In the genomic region with DNA sequence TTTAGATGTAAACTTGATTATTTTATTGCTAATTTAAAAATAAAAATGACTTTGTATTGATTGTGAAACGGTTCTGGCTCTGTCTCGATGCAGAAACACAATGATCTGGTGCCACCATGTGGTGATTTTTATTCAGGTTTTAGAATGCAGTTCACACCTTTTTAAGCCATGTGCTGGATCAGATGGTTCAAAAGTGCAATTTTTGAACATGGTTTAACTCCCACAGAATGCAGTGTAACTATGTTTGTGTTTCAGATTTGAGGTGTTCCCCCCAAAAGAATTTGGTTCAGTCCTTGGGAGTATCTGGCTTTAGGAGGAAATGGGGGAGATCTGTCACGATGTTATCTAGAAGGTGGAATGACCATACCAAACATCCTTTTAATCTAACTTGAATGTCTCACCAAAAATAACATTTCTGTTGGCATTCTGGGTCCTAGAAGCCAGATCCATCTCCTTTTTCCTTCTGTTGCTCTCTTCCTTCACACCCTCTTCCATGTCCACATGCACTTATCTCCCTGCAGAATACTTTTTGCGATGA, we compare ENCODE assay signal across 8 cellular contexts. TPM values are rescaled to one million over a fixed set of nuclear protein-coding genes. Genes with fewer than 3 reads are reported as not detected.
DNase-seq lines count a peak whose midpoint lies in the region; ATAC-seq and TF ChIP-seq lines count a peak whose summit lies in the region.

No MANE protein-coding gene starts in this region.

- peaks cover 54% of the 10 kb centered on the region for H3K36me3 ChIP-seq in right atrium auricular region
- H3K36me3 ChIP-seq in smooth muscle cell (ENCODE audit: low read depth), result no peaks in the 10 kb centered on the region
- peaks cover 31% of the 10 kb centered on the region for H3K36me3 ChIP-seq in MG63

- peak; percentile 55 for ATAC-seq in HG02840 (IDR thresholded peaks at IDR 0.05; ENCODE audit: low FRiP score, unreplicated experiment)

- H3K4me2 ChIP-seq in smooth muscle cell, result no peak overlapping the region

- H3K9ac ChIP-seq in smooth muscle cell (ENCODE audit: low read depth), result no peak overlapping the region

- peak; percentile 20 to 57 for DNase-seq in NCI-H526 (lab: John Stamatoyannopoulos, UW)
- DNase-seq in NCI-H526 treated with DMSO at 0.1 percent for 48 hours (lab: John Stamatoyannopoulos, UW), result no peak
- peak; percentile 6 for DNase-seq in NCI-H82 treated with DMSO at 0.1 percent for 48 hours (lab: John Stamatoyannopoulos, UW; ENCODE audit: unreplicated experiment)
- DNase-seq in amniotic epithelial cell (ENCODE audit: low read depth), result peak; percentile 44
- no peak for DNase-seq in right atrium auricular region (ENCODE audit: low spot score)
- no peak for DNase-seq in smooth muscle cell (lab: John Stamatoyannopoulos, UW; ENCODE audit: unreplicated experiment)
- no peak for DNase-seq in MG63

- H2AFZ ChIP-seq in smooth muscle cell (ENCODE audit: low read depth), result no peak overlapping the region

- H3K27me3 ChIP-seq in right atrium auricular region (no peaks in the 10 kb centered on the region), smooth muscle cell (ENCODE audit: low read depth) (no peaks in the 10 kb centered on the region), MG63 (no peaks in the 10 kb centered on the region)

- H3K27ac ChIP-seq in right atrium auricular region (peak overlapping the region in 1 of 2 donors; percentile 56), smooth muscle cell (ENCODE audit: low read depth) (no peak overlapping the region)

- no peaks in the 10 kb centered on the region for H3K79me2 ChIP-seq in smooth muscle cell (ENCODE audit: low read depth)

- H3K4me1 ChIP-seq in right atrium auricular region (peaks cover 0 to 9% of the 10 kb centered on the region in 2 donors), smooth muscle cell (ENCODE audit: low read depth) (no peaks in the 10 kb centered on the region)

- 65% methylated on average over 4 of the region's 4 CpGs for WGBS in smooth muscle cell (ENCODE audit: low lambda C conversion rate)

- peaks cover 17% of the 10 kb centered on the region for H3F3A ChIP-seq in smooth muscle cell (ENCODE audit: low read depth)

- TF ChIP-seq CTCF in right atrium auricular region (IDR thresholded peaks at IDR 0.05) (peak; percentile 41 to 72), smooth muscle cell (IDR thresholded peaks at IDR 0.05; ENCODE audit: borderline replicate concordance, insufficient read depth, poor library complexity, severe bottlenecking) (peak; percentile 66)

- no peak overlapping the region for H3K4me3 ChIP-seq in right atrium auricular region
- H3K4me3 ChIP-seq in smooth muscle cell, result no peak overlapping the region
- H3K4me3 ChIP-seq in MG63, result no peak overlapping the region

- no peaks in the 10 kb centered on the region for H4K20me1 ChIP-seq in smooth muscle cell (ENCODE audit: low read depth)

- H3K9me3 ChIP-seq in right atrium auricular region, result no peaks in the 10 kb centered on the region
- H3K9me3 ChIP-seq in smooth muscle cell (replicated peaks; ENCODE audit: low read depth), result no peaks in the 10 kb centered on the region
- no peaks in the 10 kb centered on the region for H3K9me3 ChIP-seq in MG63

RNA-seq across cellular contexts. Expression of gene MRPL16, which starts 7.9 kb away (rescaled TPM):
- 10 to 100 TPM; 41.9 to 78.5 TPM for total RNA-seq in right atrium auricular region
- total RNA-seq in smooth muscle cell, result 23.7 and 32.9 TPM in 2 replicates
- 45.7 and 48.9 TPM in 2 replicates for polyA plus RNA-seq in smooth muscle cell
- total RNA-seq in MG63 (2014; rRNA removed; shearing (Covaris generic); ENCODE audit: low replicate concordance), result 71.5 and 139 TPM in 2 replicates

RNA-seq across cellular contexts. Expression of gene CBLIF, which starts 42.6 kb away (rescaled TPM):
- total RNA-seq in right atrium auricular region (not detected), smooth muscle cell (not detected in 2 replicates)
- polyA plus RNA-seq in smooth muscle cell, result not detected in 2 replicates
- total RNA-seq in MG63 (2014; rRNA removed; shearing (Covaris generic); ENCODE audit: low replicate concordance), result not detected in 2 replicates

RNA-seq across cellular contexts. Expression of gene STX3, which starts 47.5 kb away (rescaled TPM):
- total RNA-seq in right atrium auricular region (10 to 100 TPM; 10.3 to 18.1 TPM), smooth muscle cell (41.0 and 52.2 TPM in 2 replicates)
- 24.1 and 26.6 TPM in 2 replicates for polyA plus RNA-seq in smooth muscle cell
- 5.6 and 9.4 TPM in 2 replicates for total RNA-seq in MG63 (2014; rRNA removed; shearing (Covaris generic); ENCODE audit: low replicate concordance)

Comparison
In these comparisons a context has a peak if more than half of its experiments do, and no peak if none do; other contexts are left out.
1. DNase-seq: peak in NCI-H526 (2 of 2), NCI-H82 treated with DMSO at 0.1 percent for 48 hours (single experiment) and amniotic epithelial cell (single experiment); none in NCI-H526 treated with DMSO at 0.1 percent for 48 hours (single experiment), right atrium auricular region (single experiment), smooth muscle cell (single experiment) and MG63 (single experiment).